14 cellular contexts compared by ENCODE assay signal in genomic region chr12:10481901-10482300, GRCh38. TPM values are rescaled to one million over a fixed set of nuclear protein-coding genes. Genes with fewer than 3 reads are reported as not detected.
DNase-seq lines count a peak whose midpoint lies in the region; ATAC-seq and TF ChIP-seq lines count a peak whose summit lies in the region.
"Not testable (repeated sequence)": the region's sequence is repeated elsewhere in the genome, so short reads cannot be mapped to it uniquely, and the experiment has no call there.
"Had no signal": no experiment of that assay in that cellular context is flagged by ENCODE, and none has a peak within 500 bp of the region (broad histone marks: within the 10 kb centered on the region; RNA-seq: fewer than 3 reads in every experiment).

No MANE protein-coding gene starts in this region.

- not testable (repeated sequence) for H3K4me3 ChIP-seq in CD8-positive, alpha-beta memory T cell (ENCODE audit: low read length)
- H3K4me3 ChIP-seq in OCI-LY1 (ENCODE audit: low read depth, low read length, poor library complexity, severe bottlenecking) = peak overlapping the region; percentile 38

- not testable (repeated sequence) for TF ChIP-seq CTCF in OCI-LY1 (IDR thresholded peaks at IDR 0.05; ENCODE audit: low read length)

- H3K36me3 ChIP-seq in CD8-positive, alpha-beta memory T cell (ENCODE audit: insufficient read depth, low read length); OCI-LY1 (ENCODE audit: insufficient read depth, low read length): not testable (repeated sequence)

- H3K27me3 Mint-ChIP-seq in CD8-positive, alpha-beta memory T cell; activated CD8-positive, alpha-beta T cell treated with anti-CD3 and anti-CD28 coated beads, Interleukin-2, amount 10 ng/mL, durations not matched to agents 7 days and 5 days (ENCODE audit: low read depth); central memory CD8-positive, alpha-beta T cell; naive thymus-derived CD8-positive, alpha-beta T cell: not testable (repeated sequence)

- peaks cover 12 to 51% (median 30%) of the 10 kb centered on the region in 3 donors for H3K36me3 Mint-ChIP-seq in CD8-positive, alpha-beta memory T cell
- peaks cover 39% of the 10 kb centered on the region for H3K36me3 Mint-ChIP-seq in activated CD8-positive, alpha-beta T cell treated with anti-CD3 and anti-CD28 coated beads, Interleukin-2, amount 10 ng/mL, durations not matched to agents 7 days and 5 days (ENCODE audit: low read depth)
- H3K36me3 Mint-ChIP-seq in central memory CD8-positive, alpha-beta T cell (ENCODE audit: insufficient read depth) = not testable (repeated sequence)
- peaks cover 9 to 59% (median 50%) of the 10 kb centered on the region in 3 donors for H3K36me3 Mint-ChIP-seq in naive thymus-derived CD8-positive, alpha-beta T cell

- H3K4me1 Mint-ChIP-seq in CD8-positive, alpha-beta memory T cell = peaks cover 37 to 64% (median 56%) of the 10 kb centered on the region in 3 donors
- peaks cover 31% of the 10 kb centered on the region for H3K4me1 Mint-ChIP-seq in activated CD8-positive, alpha-beta T cell treated with anti-CD3 and anti-CD28 coated beads, Interleukin-2, amount 10 ng/mL, durations not matched to agents 7 days and 5 days (ENCODE audit: low read depth)
- peaks cover 44% of the 10 kb centered on the region for H3K4me1 Mint-ChIP-seq in central memory CD8-positive, alpha-beta T cell
- H3K4me1 Mint-ChIP-seq in naive thymus-derived CD8-positive, alpha-beta T cell = peaks cover 18 to 41% (median 34%) of the 10 kb centered on the region in 4 donors

- H3K27ac Mint-ChIP-seq in CD8-positive, alpha-beta memory T cell = peak overlapping the region; percentile 48 to 96 (median 88)
- H3K27ac Mint-ChIP-seq in activated CD8-positive, alpha-beta T cell treated with anti-CD3 and anti-CD28 coated beads, Interleukin-2, amount 10 ng/mL, durations not matched to agents 7 days and 5 days = peak overlapping the region; percentile 58
- peak overlapping the region; percentile 82 for H3K27ac Mint-ChIP-seq in central memory CD8-positive, alpha-beta T cell (ENCODE audit: low read depth)
- H3K27ac Mint-ChIP-seq in naive thymus-derived CD8-positive, alpha-beta T cell = peak overlapping the region; percentile 82 to 96 (median 94)

- peak; percentile 33 for ATAC-seq in activated CD8-positive, alpha-beta T cell treated with anti-CD3 and anti-CD28 coated beads, Interleukin-2, amount 10 ng/mL, durations not matched to agents 7 days and 5 days
- peak; percentile 52 for ATAC-seq in central memory CD8-positive, alpha-beta T cell (replicated peaks; ENCODE audit: extremely low read depth, poor library complexity, severe bottlenecking)
- ATAC-seq in naive thymus-derived CD8-positive, alpha-beta T cell = peak; percentile 84 to 90

- peaks cover 21 to 54% (median 33%) of the 10 kb centered on the region in 5 donors for H3K9me3 Mint-ChIP-seq in CD8-positive, alpha-beta memory T cell
- peaks cover 22% of the 10 kb centered on the region for H3K9me3 Mint-ChIP-seq in activated CD8-positive, alpha-beta T cell treated with anti-CD3 and anti-CD28 coated beads, Interleukin-2, amount 10 ng/mL, durations not matched to agents 7 days and 5 days (ENCODE audit: insufficient read depth)
- H3K9me3 Mint-ChIP-seq in central memory CD8-positive, alpha-beta T cell = peaks cover 32% of the 10 kb centered on the region
- peaks cover 17 to 78% (median 51%) of the 10 kb centered on the region in 9 donors for H3K9me3 Mint-ChIP-seq in naive thymus-derived CD8-positive, alpha-beta T cell

- not testable (repeated sequence) for H3K27me3 ChIP-seq in CD8-positive, alpha-beta memory T cell (ENCODE audit: insufficient read depth, low read length, poor library complexity, severe bottlenecking); OCI-LY1 (ENCODE audit: insufficient read depth, low read length)

- peaks cover 13% of the 10 kb centered on the region for H3K4me1 ChIP-seq in CD8-positive, alpha-beta memory T cell (ENCODE audit: insufficient read depth, low read length)
- H3K4me1 ChIP-seq in OCI-LY1 (ENCODE audit: insufficient read depth, low read length, severe bottlenecking) = peaks cover 18% of the 10 kb centered on the region

- H3K9ac ChIP-seq in OCI-LY1 (ENCODE audit: low read length) = not testable (repeated sequence)

- not testable (repeated sequence) for H3F3A ChIP-seq in OCI-LY1 (ENCODE audit: insufficient read depth, low read length)

- not testable (repeated sequence) for H3K27ac ChIP-seq in CD8-positive, alpha-beta memory T cell (ENCODE audit: low read depth, low read length)
- peak overlapping the region; percentile 52 for H3K27ac ChIP-seq in OCI-LY1 (ENCODE audit: low read depth, low read length, poor library complexity, severe bottlenecking)

- peak overlapping the region in 6 of 7 donors; percentile 31 to 78 (median 64) for H3K4me3 Mint-ChIP-seq in CD8-positive, alpha-beta memory T cell
- not testable (repeated sequence) for H3K4me3 Mint-ChIP-seq in activated CD8-positive, alpha-beta T cell treated with anti-CD3 and anti-CD28 coated beads, Interleukin-2, amount 10 ng/mL, durations not matched to agents 7 days and 5 days
- H3K4me3 Mint-ChIP-seq in central memory CD8-positive, alpha-beta T cell = peak overlapping the region; percentile 57
- H3K4me3 Mint-ChIP-seq in naive thymus-derived CD8-positive, alpha-beta T cell = peak overlapping the region; percentile 27 to 78 (median 68)

- H2AFZ ChIP-seq in OCI-LY1 (ENCODE audit: low read length) = peak overlapping the region; percentile 55; the same call in 1 of the 2 replicates

- H3K79me2 ChIP-seq in OCI-LY1 (ENCODE audit: insufficient read depth, low read length) = not testable (repeated sequence)

- DNase-seq in CD8-positive, alpha-beta memory T cell = peak in 3 of 5 donors; percentile 64 to 77 (median 70)
- DNase-seq in activated CD8-positive, alpha-beta T cell treated with anti-CD3 and anti-CD28 coated beads, Interleukin-2, amount 10 ng/mL, durations not matched to agents 7 days and 5 days = peak; percentile 45
- DNase-seq in activated gamma-delta T cell treated with anti-CD3 and anti-CD28 coated beads, Interleukin-2, amount 50 U/mL, for 16 hours (ENCODE audit: low read depth) = peak; percentile 7
- DNase-seq in central memory CD8-positive, alpha-beta T cell (ENCODE audit: low spot score in 2 of 2) = peak in 1 of 2 donors; percentile 49
- peak in 9 of 10 donors; percentile 31 to 81 (median 61) for DNase-seq in naive thymus-derived CD8-positive, alpha-beta T cell
- DNase-seq in stimulated activated CD8-positive, alpha-beta memory T cell treated with anti-CD3 and anti-CD28 coated beads, Interleukin-12 subunit alpha, Interleukin-12 subunit beta, amount 100 ng/mL, for 1 hour (ENCODE audit: low read depth) = peak; percentile 5

- POLR2A ChIA-PET in CD8-positive, alpha-beta memory T cell (lab: Charles Lee) = interaction anchor here (1.0 to 1.3 kb wide), 2 partner anchors 9 to 87 kb away, joined by 3 to 8 read pairs; no protein-coding TSS in a partner anchor
- POLR2A ChIA-PET in activated CD8-positive, alpha-beta T cell treated with anti-CD3 and anti-CD28 coated beads, Interleukin-2, amount 10 ng/mL, durations not matched to agents 7 days and 5 days (lab: Charles Lee) = not testable (repeated sequence)
- POLR2A ChIA-PET in naive thymus-derived CD8-positive, alpha-beta T cell (lab: Charles Lee) = interaction anchor here (0.6 to 3.5 kb wide), 17 partner anchors 9 to 131 kb away, joined by 3 to 30 read pairs (median 4); partner anchors contain the start of gene MAGOHB

- peak overlapping the region; percentile 54; the same call in 1 of the 2 replicates for H3K4me2 ChIP-seq in OCI-LY1 (ENCODE audit: low read length)

- CTCF ChIA-PET in CD8-positive, alpha-beta memory T cell (lab: Charles Lee) = interaction anchor here (1.0 to 1.7 kb wide), 3 partner anchors 8 to 116 kb away, joined by 3 to 9 read pairs (median 5); no protein-coding TSS in a partner anchor
- CTCF ChIA-PET in activated CD8-positive, alpha-beta T cell treated with anti-CD3 and anti-CD28 coated beads, Interleukin-2, amount 10 ng/mL, durations not matched to agents 7 days and 5 days (lab: Charles Lee) = interaction anchor here (1.3 to 1.7 kb wide), 2 partner anchors 14 to 246 kb away, joined by 3 to 8 read pairs; no protein-coding TSS in a partner anchor

- H3K9me2 ChIP-seq in OCI-LY1 (ENCODE audit: low read depth, low read length) = not testable (repeated sequence)

- not testable (repeated sequence) for H4K20me1 ChIP-seq in OCI-LY1 (ENCODE audit: insufficient read depth, low read length)

- not testable (repeated sequence) for H3K9me3 ChIP-seq in CD8-positive, alpha-beta memory T cell (ENCODE audit: low read length); OCI-LY1 (ENCODE audit: low read length)

RNA-seq across cellular contexts. Expression of gene EIF2S3B, which starts 23.8 kb away (rescaled TPM):
- total RNA-seq in CD8-positive, alpha-beta memory T cell = 1 to 10 TPM; 1.7 to 2.2 TPM
- polyA plus RNA-seq in CD8-positive, alpha-beta memory T cell = 0.58 TPM
- total RNA-seq in activated CD8-positive, alpha-beta T cell treated with anti-CD3 and anti-CD28 coated beads, Interleukin-2, amount 10 ng/mL, durations not matched to agents 7 days and 5 days = 1 to 10 TPM; 1.8 to 2.3 TPM
- total RNA-seq in naive thymus-derived CD8-positive, alpha-beta T cell = 1 to 10 TPM; 2.4 TPM
- under 1 TPM; 0.30 to 0.88 (median 0.82) TPM for polyA plus RNA-seq in naive thymus-derived CD8-positive, alpha-beta T cell

RNA-seq across cellular contexts. Expression of gene KLRC1, which starts 28.7 kb away (rescaled TPM):
- total RNA-seq in CD8-positive, alpha-beta memory T cell = 10 to 100 TPM; 12.9 to 13.7 TPM
- polyA plus RNA-seq in CD8-positive, alpha-beta memory T cell = 65.1 TPM
- 1 to 10 TPM; 4.9 to 5.0 TPM for total RNA-seq in activated CD8-positive, alpha-beta T cell treated with anti-CD3 and anti-CD28 coated beads, Interleukin-2, amount 10 ng/mL, durations not matched to agents 7 days and 5 days
- 1 to 10 TPM; 4.4 TPM for total RNA-seq in naive thymus-derived CD8-positive, alpha-beta T cell
- 1 to 10 TPM in 1 of 3 donors, under 1 TPM in 2; 0.32 to 1.1 (median 0.91) TPM for polyA plus RNA-seq in naive thymus-derived CD8-positive, alpha-beta T cell
- total RNA-seq: A673; CD4-positive, alpha-beta memory T cell; GM23248; H4; HepG2 had no signal
- polyA plus RNA-seq: AG04450; CD14-positive monocyte; CD4-positive, alpha-beta memory T cell; GM23248; HepG2 had no signal

RNA-seq across cellular contexts. Expression of gene KLRC2, which starts 46.1 kb away (rescaled TPM):
- total RNA-seq in CD8-positive, alpha-beta memory T cell = 1 to 10 TPM; 4.9 to 5.7 TPM
- 13.3 TPM for polyA plus RNA-seq in CD8-positive, alpha-beta memory T cell
- 1 to 10 TPM; 1.6 to 1.7 TPM for total RNA-seq in activated CD8-positive, alpha-beta T cell treated with anti-CD3 and anti-CD28 coated beads, Interleukin-2, amount 10 ng/mL, durations not matched to agents 7 days and 5 days
- 1 to 10 TPM; 1.9 to 3.6 TPM for total RNA-seq in naive thymus-derived CD8-positive, alpha-beta T cell
- polyA plus RNA-seq in naive thymus-derived CD8-positive, alpha-beta T cell = 10 to 100 TPM in 1 of 3 donors, under 1 TPM in 2; 0.62 to 25.0 (median 0.76) TPM
- total RNA-seq: A673; CD4-positive, alpha-beta memory T cell; GM23248 had no signal
- polyA plus RNA-seq: AG04450; CD14-positive monocyte; CD4-positive, alpha-beta memory T cell; GM23248 had no signal

Comparison
In these comparisons a context has a peak if more than half of its experiments do, and no peak if none do; other contexts are left out.
1. ATAC-seq: peak in every context shown above with its lines; median percentile 87 in naive thymus-derived CD8-positive, alpha-beta T cell; 52 in central memory CD8-positive, alpha-beta T cell; 33 in activated CD8-positive, alpha-beta T cell treated with anti-CD3 and anti-CD28 coated beads, Interleukin-2, amount 10 ng/mL, durations not matched to agents 7 days and 5 days.